8 cellular contexts compared by ENCODE assay signal in genomic region chr1:94962745-94963265, GRCh38. TPM values are rescaled to one million over a fixed set of nuclear protein-coding genes. Genes with fewer than 3 reads are reported as not detected.
A peak's percentile ranks its signal among the peaks of the same experiment; 100 is the strongest.
DNase-seq lines count a peak whose midpoint lies in the region; ATAC-seq, FAIRE-seq and TF ChIP-seq lines count a peak whose summit lies in the region.

No MANE protein-coding gene starts in this region.

- H2AFZ ChIP-seq in OCI-LY1 (ENCODE audit: low read length), result peak overlapping the region; percentile 78
- peak overlapping the region; percentile 59 for H2AFZ ChIP-seq in astrocyte (ENCODE audit: low read depth, low read length)

- no peak for FAIRE-seq in astrocyte (lab: Jason Lieb, UNC)

- intact Hi-C loops in right lobe of liver (cut with DNase I), result no loop called here

- H3K9me3 Mint-ChIP-seq in astrocyte (ENCODE audit: unreplicated experiment), result no peaks in the 10 kb centered on the region
- no peaks in the 10 kb centered on the region for H3K9me3 Mint-ChIP-seq in stimulated activated naive CD8-positive, alpha-beta T cell treated with anti-CD3 and anti-CD28 coated beads, Interleukin-15, Interleukin-2, amounts not matched to agents 100 ng/mL and 50 ng/mL, for 24 hours

- no peak overlapping the region for H3K4me3 Mint-ChIP-seq in astrocyte (ENCODE audit: unreplicated experiment)
- H3K4me3 Mint-ChIP-seq in stimulated activated naive CD8-positive, alpha-beta T cell treated with anti-CD3 and anti-CD28 coated beads, Interleukin-15, Interleukin-2, amounts not matched to agents 100 ng/mL and 50 ng/mL, for 24 hours, result peak overlapping the region; percentile 91

- 6% methylated on average over 8 of the region's 8 CpGs for WGBS in right lobe of liver (ENCODE audit: insufficient coverage, low coverage, low lambda C conversion rate, missing lambda C conversion rate)

- H3K4me1 ChIP-seq in OCI-LY1 (ENCODE audit: insufficient read depth, low read length, severe bottlenecking) (peaks cover 25% of the 10 kb centered on the region), astrocyte (ENCODE audit: insufficient read depth, low read length) (peaks cover 3% of the 10 kb centered on the region), right lobe of liver (peaks cover 0 to 38% (median 7%) of the 10 kb centered on the region in 4 donors), HAP-1 (peaks cover 27% of the 10 kb centered on the region)

- H3K36me3 ChIP-seq in OCI-LY1 (ENCODE audit: insufficient read depth, low read length) (no peaks in the 10 kb centered on the region), astrocyte (ENCODE audit: insufficient read depth, low read length) (no peaks in the 10 kb centered on the region), right lobe of liver (no peaks in the 10 kb centered on the region), HAP-1 (replicated peaks) (no peaks in the 10 kb centered on the region)

- no peaks in the 10 kb centered on the region for H3K9me2 ChIP-seq in OCI-LY1 (ENCODE audit: low read depth, low read length)

- TF ChIP-seq POLR2A in right lobe of liver (IDR thresholded peaks at IDR 0.05), result no peak

- DNase-seq in A172 (ENCODE audit: low spot score) (peak; percentile 32), astrocyte (ENCODE audit: low read depth) (no peak), right lobe of liver (peak; percentile 69 to 89 (median 81)), HAP-1 (ENCODE audit: low spot score in 2 of 2) (no peak)

- H3K36me3 Mint-ChIP-seq in astrocyte (ENCODE audit: low read depth, unreplicated experiment), result no peaks in the 10 kb centered on the region
- no peaks in the 10 kb centered on the region for H3K36me3 Mint-ChIP-seq in stimulated activated naive CD8-positive, alpha-beta T cell treated with anti-CD3 and anti-CD28 coated beads, Interleukin-15, Interleukin-2, amounts not matched to agents 100 ng/mL and 50 ng/mL, for 24 hours (ENCODE audit: low read depth)

- ATAC-seq in GM18520 (IDR thresholded peaks at IDR 0.05; ENCODE audit: unreplicated experiment) (peak; percentile 81), HG02970 (IDR thresholded peaks at IDR 0.05; ENCODE audit: low FRiP score, unreplicated experiment) (peak; percentile 77), right lobe of liver (peak; percentile 88 to 96 (median 90))

- peak overlapping the region; percentile 47 for H3K9ac ChIP-seq in OCI-LY1 (ENCODE audit: low read length)
- H3K9ac ChIP-seq in astrocyte (ENCODE audit: low read length), result peak overlapping the region; percentile 9

- in situ Hi-C loops in HAP-1 (cut with MboI; ENCODE audit: low sequenced_read_pairs), result no loop called here

- H3K27ac ChIP-seq in OCI-LY1 (ENCODE audit: low read depth, low read length, poor library complexity, severe bottlenecking), result peak overlapping the region; percentile 76
- H3K27ac ChIP-seq in astrocyte (ENCODE audit: low read depth, low read length), result no peak overlapping the region
- peak overlapping the region; percentile 84 to 96 (median 92) for H3K27ac ChIP-seq in right lobe of liver

- H3K27me3 ChIP-seq in OCI-LY1 (ENCODE audit: insufficient read depth, low read length) (no peaks in the 10 kb centered on the region), astrocyte (ENCODE audit: insufficient read depth, low read length) (no peaks in the 10 kb centered on the region), right lobe of liver (no peaks in the 10 kb centered on the region), HAP-1 (ENCODE audit: low read depth) (no peaks in the 10 kb centered on the region)

- H4K20me1 ChIP-seq in OCI-LY1 (ENCODE audit: insufficient read depth, low read length), result no peaks in the 10 kb centered on the region
- no peaks in the 10 kb centered on the region for H4K20me1 ChIP-seq in astrocyte (ENCODE audit: insufficient read depth, low read length)

- TF ChIP-seq CTCF in OCI-LY1 (IDR thresholded peaks at IDR 0.05; ENCODE audit: low read length) (no peak), astrocyte (IDR thresholded peaks at IDR 0.05; ENCODE audit: insufficient read depth, low read depth, low read length) (no peak), right lobe of liver (IDR thresholded peaks at IDR 0.05) (no peak)

- H3K79me2 ChIP-seq in OCI-LY1 (ENCODE audit: insufficient read depth, low read length), result no peaks in the 10 kb centered on the region
- H3K79me2 ChIP-seq in astrocyte (ENCODE audit: insufficient read depth, low read length), result no peaks in the 10 kb centered on the region

- H3K27ac Mint-ChIP-seq in astrocyte (ENCODE audit: unreplicated experiment), result no peak overlapping the region
- peak overlapping the region; percentile 98 for H3K27ac Mint-ChIP-seq in stimulated activated naive CD8-positive, alpha-beta T cell treated with anti-CD3 and anti-CD28 coated beads, Interleukin-15, Interleukin-2, amounts not matched to agents 100 ng/mL and 50 ng/mL, for 24 hours

- H3K9me3 ChIP-seq in OCI-LY1 (ENCODE audit: low read length), result no peaks in the 10 kb centered on the region
- H3K9me3 ChIP-seq in astrocyte (ENCODE audit: insufficient read depth, low read depth, low read length), result no peaks in the 10 kb centered on the region
- no peaks in the 10 kb centered on the region for H3K9me3 ChIP-seq in right lobe of liver
- H3K9me3 ChIP-seq in HAP-1, result no peaks in the 10 kb centered on the region

- H3K4me2 ChIP-seq in OCI-LY1 (ENCODE audit: low read length) (peak overlapping the region; percentile 75), astrocyte (ENCODE audit: low read length) (peak overlapping the region; percentile 74)

- H3K4me1 Mint-ChIP-seq in astrocyte (ENCODE audit: low read depth, unreplicated experiment), result no peaks in the 10 kb centered on the region
- peaks cover 20% of the 10 kb centered on the region for H3K4me1 Mint-ChIP-seq in stimulated activated naive CD8-positive, alpha-beta T cell treated with anti-CD3 and anti-CD28 coated beads, Interleukin-15, Interleukin-2, amounts not matched to agents 100 ng/mL and 50 ng/mL, for 24 hours (ENCODE audit: low read depth)

- H3K27me3 Mint-ChIP-seq in astrocyte (ENCODE audit: low read depth, unreplicated experiment), result no peaks in the 10 kb centered on the region
- H3K27me3 Mint-ChIP-seq in stimulated activated naive CD8-positive, alpha-beta T cell treated with anti-CD3 and anti-CD28 coated beads, Interleukin-15, Interleukin-2, amounts not matched to agents 100 ng/mL and 50 ng/mL, for 24 hours, result no peaks in the 10 kb centered on the region

- H3F3A ChIP-seq in OCI-LY1 (ENCODE audit: insufficient read depth, low read length), result no peaks in the 10 kb centered on the region; the same call in 1 of the 2 replicates

- H3K4me3 ChIP-seq in OCI-LY1 (ENCODE audit: low read depth, low read length, poor library complexity, severe bottlenecking), result peak overlapping the region; percentile 51
- H3K4me3 ChIP-seq in astrocyte (ENCODE audit: insufficient read depth, low read depth, low read length), result peak overlapping the region; percentile 45
- peak overlapping the region; percentile 4 to 37 (median 31) for H3K4me3 ChIP-seq in right lobe of liver
- H3K4me3 ChIP-seq in HAP-1, result no peak overlapping the region

RNA-seq across cellular contexts. Expression of gene CNN3, which starts 35.9 kb away (rescaled TPM):
- 227 and 277 TPM in 2 replicates for total RNA-seq in A172 (2014; rRNA removed; shearing (Covaris generic))
- 515 and 538 TPM in 2 replicates for total RNA-seq in astrocyte
- total RNA-seq in right lobe of liver, result 100 to 1,000 TPM in 2 of 6 experiments, 10 to 100 TPM in 4; 90.5 to 125 (median 99.3) TPM

Comparison
In these comparisons a context has a peak if more than half of its experiments do, and no peak if none do; other contexts are left out.
1. DNase-seq: peak in A172 (single experiment) and right lobe of liver (3 of 3); none in astrocyte (single experiment) and HAP-1 (0 of 2).
2. Peak in every context shown above with its lines, with median percentiles within 50 percentile points of each other: ATAC-seq.